In the genomic region with DNA sequence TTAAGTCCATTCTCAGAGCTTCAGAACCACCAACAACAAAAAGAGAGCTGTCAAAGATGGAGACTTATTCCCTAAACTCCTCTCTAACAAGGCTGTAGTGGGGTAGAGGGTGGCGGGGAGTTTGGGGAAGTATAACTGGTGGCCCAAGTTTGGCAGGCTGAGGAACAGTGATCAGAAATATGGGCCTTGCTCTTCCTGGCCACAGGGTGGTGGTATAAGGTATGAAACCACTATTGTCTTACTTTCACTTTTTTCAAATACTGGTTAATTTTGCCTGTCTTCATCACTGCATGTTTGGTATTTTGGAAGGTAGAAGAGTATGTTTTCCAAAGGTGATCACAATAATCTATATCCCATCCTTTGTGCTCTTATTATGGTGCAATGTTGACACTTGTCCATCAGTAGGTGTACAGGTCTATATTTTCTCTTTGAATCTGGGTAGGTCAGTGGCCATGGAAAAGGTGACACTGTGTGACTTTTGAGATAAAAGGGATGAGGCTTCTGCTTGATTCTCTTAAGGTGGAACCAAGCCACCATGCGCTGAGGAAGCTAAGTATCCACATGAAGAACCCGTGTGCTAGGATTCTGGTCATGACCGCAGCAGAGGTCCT, we compare ENCODE assay signal across 9 cellular contexts. TPM values are rescaled to one million over a fixed set of nuclear protein-coding genes. Genes with fewer than 3 reads are reported as not detected.
DNase-seq lines count a peak whose midpoint lies in the region; ATAC-seq, FAIRE-seq and TF ChIP-seq lines count a peak whose summit lies in the region.
"Had no signal": no experiment of that assay in that cellular context is flagged by ENCODE, and none has a peak within 500 bp of the region (broad histone marks: within the 10 kb centered on the region; RNA-seq: fewer than 3 reads in every experiment).

No MANE protein-coding gene starts in this region.

- H3K27ac ChIP-seq in OCI-LY1 (ENCODE audit: low read depth, low read length, poor library complexity, severe bottlenecking) (no peak overlapping the region), fibroblast of lung (ENCODE audit: insufficient read depth, low read length) (no peak overlapping the region)
- H3K27ac ChIP-seq: SK-N-MC had no signal

- DNase-seq in CD14-positive monocyte (ENCODE audit: low spot score): peak; percentile 47
- DNase-seq in fibroblast of lung (ENCODE audit: low read depth in 2 of 2): peak in 1 of 2 donors; percentile 30
- peak; percentile 18 for DNase-seq in urothelium cell line (ENCODE audit: low spot score)
- DNase-seq in MG63: no peak
- no peak for DNase-seq in cerebellar cortex (ENCODE audit: low spot score)

- H3K27me3 ChIP-seq in OCI-LY1 (ENCODE audit: insufficient read depth, low read length): no peaks in the 10 kb centered on the region
- no peaks in the 10 kb centered on the region for H3K27me3 ChIP-seq in fibroblast of lung (ENCODE audit: control insufficient read depth, insufficient read depth, low read length)
- no peaks in the 10 kb centered on the region for H3K27me3 ChIP-seq in MG63

- peaks cover 6% of the 10 kb centered on the region for H3K4me1 Mint-ChIP-seq in CD14-positive monocyte

- H2AFZ ChIP-seq in OCI-LY1 (ENCODE audit: low read length): no peak overlapping the region
- H2AFZ ChIP-seq in fibroblast of lung (ENCODE audit: low read length): no peak overlapping the region

- no peaks in the 10 kb centered on the region for H3K36me3 Mint-ChIP-seq in CD14-positive monocyte

- peak; percentile 56 for TF ChIP-seq CTCF in CD14-positive monocyte (IDR thresholded peaks at IDR 0.05)
- TF ChIP-seq CTCF in OCI-LY1 (IDR thresholded peaks at IDR 0.05; ENCODE audit: low read length): peak; percentile 86
- TF ChIP-seq CTCF in fibroblast of lung (conservative IDR thresholded peaks at IDR 0.05 in 1 of 2, IDR thresholded peaks at IDR 0.05 in 1 of 2; ENCODE audit: low read depth in 1 of 2, low read length in 2 of 2): peak; percentile 47 to 68

- H3K36me3 ChIP-seq in OCI-LY1 (ENCODE audit: insufficient read depth, low read length) (no peaks in the 10 kb centered on the region), fibroblast of lung (ENCODE audit: control insufficient read depth, insufficient read depth, low read length) (no peaks in the 10 kb centered on the region), MG63 (no peaks in the 10 kb centered on the region)

- H3K79me2 ChIP-seq in OCI-LY1 (ENCODE audit: insufficient read depth, low read length) (no peaks in the 10 kb centered on the region), fibroblast of lung (ENCODE audit: control insufficient read depth, insufficient read depth, low read length) (no peaks in the 10 kb centered on the region)

- no peaks in the 10 kb centered on the region for H3K9me2 ChIP-seq in OCI-LY1 (ENCODE audit: low read depth, low read length)

- H3K9me3 ChIP-seq in OCI-LY1 (ENCODE audit: low read length): no peaks in the 10 kb centered on the region
- no peaks in the 10 kb centered on the region for H3K9me3 ChIP-seq in fibroblast of lung (ENCODE audit: control insufficient read depth, insufficient read depth, low read depth, low read length)
- H3K9me3 ChIP-seq in MG63: no peaks in the 10 kb centered on the region

- ATAC-seq in GM18858 (IDR thresholded peaks at IDR 0.05; ENCODE audit: unreplicated experiment): peak; percentile 97
- ATAC-seq in HG02884 (IDR thresholded peaks at IDR 0.05; ENCODE audit: unreplicated experiment): peak; percentile 98

- no peaks in the 10 kb centered on the region for H3K27me3 Mint-ChIP-seq in CD14-positive monocyte (ENCODE audit: low read depth in 3 of 3)

- no peak for FAIRE-seq in urothelium cell line (lab: Jason Lieb, UNC)

- H4K20me1 ChIP-seq in OCI-LY1 (ENCODE audit: insufficient read depth, low read length) (no peaks in the 10 kb centered on the region), fibroblast of lung (ENCODE audit: control insufficient read depth, extremely low read depth, insufficient read depth, low read length) (no peaks in the 10 kb centered on the region)

- H3K9ac ChIP-seq in OCI-LY1 (ENCODE audit: low read length) (no peak overlapping the region), fibroblast of lung (ENCODE audit: insufficient read depth, low read length) (no peak overlapping the region)

- H3K4me1 ChIP-seq in OCI-LY1 (ENCODE audit: insufficient read depth, low read length, severe bottlenecking): no peaks in the 10 kb centered on the region
- no peaks in the 10 kb centered on the region for H3K4me1 ChIP-seq in fibroblast of lung (ENCODE audit: control insufficient read depth, extremely low read depth, insufficient read depth, low read length)

- intact Hi-C loops in CD14-positive monocyte (cut with micrococcal nuclease): no loop called here

- H3K4me3 Mint-ChIP-seq in CD14-positive monocyte: no peak overlapping the region

- H3K27ac Mint-ChIP-seq in CD14-positive monocyte: peak overlapping the region in 1 of 7 donors; percentile 7

- no peaks in the 10 kb centered on the region for H3F3A ChIP-seq in OCI-LY1 (ENCODE audit: insufficient read depth, low read length)

- H3K4me2 ChIP-seq in OCI-LY1 (ENCODE audit: low read length) (no peak overlapping the region), fibroblast of lung (ENCODE audit: extremely low read depth, insufficient read depth, low read length) (no peak overlapping the region)

- no peaks in the 10 kb centered on the region for H3K9me3 Mint-ChIP-seq in CD14-positive monocyte

- H3K4me3 ChIP-seq in OCI-LY1 (ENCODE audit: low read depth, low read length, poor library complexity, severe bottlenecking): no peak overlapping the region
- H3K4me3 ChIP-seq in fibroblast of lung (replicated peaks in 1 of 4; ENCODE audit: control extremely low read depth in 1 of 4, insufficient read depth in 1 of 4, low read depth in 3 of 4, low read length in 4 of 4): no peak overlapping the region
- H3K4me3 ChIP-seq in MG63: no peak overlapping the region
- H3K4me3 ChIP-seq: SK-N-MC had no signal

RNA-seq across cellular contexts. Expression of a gene that starts 23.2 kb away (rescaled TPM):
- polyA plus RNA-seq in CD14-positive monocyte (not detected), fibroblast of lung (not detected in 2 replicates)
- 0.17 TPM in 1 of 2 replicates, not detected in the other for total RNA-seq in fibroblast of lung
- polyA plus RNA-seq in fibroblast of lung (2012): not detected in 2 replicates
- not detected in 2 replicates for polyA minus RNA-seq in fibroblast of lung (ENCODE audit: low replicate concordance)
- total RNA-seq in MG63 (2014; rRNA removed; shearing (Covaris generic); ENCODE audit: low replicate concordance): not detected in 2 replicates

RNA-seq across cellular contexts. Expression of a gene that starts 27.7 kb away (rescaled TPM):
- under 1 TPM; 0.05 to 0.30 TPM for polyA plus RNA-seq in CD14-positive monocyte
- total RNA-seq in fibroblast of lung: 3.3 and 6.2 TPM in 2 replicates
- 0.36 and 0.42 TPM in 2 replicates for polyA plus RNA-seq in fibroblast of lung
- 0.12 and 0.36 TPM in 2 replicates for polyA plus RNA-seq in fibroblast of lung (2012)
- 0.48 and 1.4 TPM in 2 replicates for polyA minus RNA-seq in fibroblast of lung (ENCODE audit: low replicate concordance)
- total RNA-seq in MG63 (2014; rRNA removed; shearing (Covaris generic); ENCODE audit: low replicate concordance): 3.5 and 4.0 TPM in 2 replicates

Comparison
In these comparisons a context has a peak if more than half of its experiments do, and no peak if none do; other contexts are left out.
1. DNase-seq: peak in CD14-positive monocyte (single experiment) and urothelium cell line (single experiment); none in MG63 (single experiment) and cerebellar cortex (single experiment).
2. Peak in every context shown above with its lines, with median percentiles within 50 percentile points of each other: CTCF ChIP-seq.